2 cellular contexts compared by ENCODE assay signal in the genomic region with DNA sequence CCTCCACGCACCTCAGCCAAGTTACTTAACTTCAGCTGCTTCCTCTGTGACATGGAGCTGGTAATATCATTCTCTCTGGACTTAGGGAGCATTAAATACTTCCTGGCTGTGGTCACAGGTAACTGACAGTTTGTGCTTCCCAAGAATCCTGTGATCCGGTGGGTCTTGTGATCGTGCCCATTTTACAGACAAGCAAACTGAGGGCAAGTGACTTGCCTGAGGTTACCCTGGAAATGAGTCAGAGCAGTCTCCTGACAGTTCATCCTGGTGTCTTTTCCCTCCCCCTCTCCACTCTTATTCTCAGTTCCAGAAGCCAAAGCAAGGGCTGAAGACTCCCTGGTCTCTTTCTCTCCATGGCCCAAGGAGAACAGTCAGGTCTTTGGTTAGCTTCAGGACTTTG.
TF ChIP-seq lines count a peak whose summit lies in the region.

No MANE protein-coding gene starts in this region.

TF ChIP-seq in K562, 482 proteins besides CTCF, POLR2A, EP300 and RAD21:
- TF ChIP-seq KDM1A (IDR thresholded peaks at IDR 0.05) (peak; percentile 60 to 74), ADNP (tag; IDR thresholded peaks at IDR 0.05) (0 out of 2 replicates have a peak, but pooled peaks have one; percentile 56), RCOR1 (IDR thresholded peaks at IDR 0.05; ENCODE audit: borderline replicate concordance in 1 of 2, low read depth in 2 of 2, low read length in 2 of 2) (peak in 1 of 2 experiments; percentile 48; a peak in 1 of 4 replicates), HDAC2 (IDR thresholded peaks at IDR 0.05) (0 out of 2 replicates have a peak, but pooled peaks have one; percentile 30), FIP1L1 (IDR thresholded peaks at IDR 0.05; ENCODE audit: low read depth, low read length, poor library complexity, severe bottlenecking) (no peak), ZNF217 (CRISPR knock-in tag; IDR thresholded peaks at IDR 0.05) (no peak), RBM25 (IDR thresholded peaks at IDR 0.05; ENCODE audit: low read depth, low read length, severe bottlenecking) (peak; percentile 96), PHF21A (IDR thresholded peaks at IDR 0.05; ENCODE audit: borderline replicate concordance, low read depth) (no peak), SMARCA5 (IDR thresholded peaks at IDR 0.05) (peak; percentile 72; the same call in 1 of the 2 replicates), BCOR (IDR thresholded peaks at IDR 0.05) (peak; percentile 92)
- TF ChIP-seq, protein P1, sequence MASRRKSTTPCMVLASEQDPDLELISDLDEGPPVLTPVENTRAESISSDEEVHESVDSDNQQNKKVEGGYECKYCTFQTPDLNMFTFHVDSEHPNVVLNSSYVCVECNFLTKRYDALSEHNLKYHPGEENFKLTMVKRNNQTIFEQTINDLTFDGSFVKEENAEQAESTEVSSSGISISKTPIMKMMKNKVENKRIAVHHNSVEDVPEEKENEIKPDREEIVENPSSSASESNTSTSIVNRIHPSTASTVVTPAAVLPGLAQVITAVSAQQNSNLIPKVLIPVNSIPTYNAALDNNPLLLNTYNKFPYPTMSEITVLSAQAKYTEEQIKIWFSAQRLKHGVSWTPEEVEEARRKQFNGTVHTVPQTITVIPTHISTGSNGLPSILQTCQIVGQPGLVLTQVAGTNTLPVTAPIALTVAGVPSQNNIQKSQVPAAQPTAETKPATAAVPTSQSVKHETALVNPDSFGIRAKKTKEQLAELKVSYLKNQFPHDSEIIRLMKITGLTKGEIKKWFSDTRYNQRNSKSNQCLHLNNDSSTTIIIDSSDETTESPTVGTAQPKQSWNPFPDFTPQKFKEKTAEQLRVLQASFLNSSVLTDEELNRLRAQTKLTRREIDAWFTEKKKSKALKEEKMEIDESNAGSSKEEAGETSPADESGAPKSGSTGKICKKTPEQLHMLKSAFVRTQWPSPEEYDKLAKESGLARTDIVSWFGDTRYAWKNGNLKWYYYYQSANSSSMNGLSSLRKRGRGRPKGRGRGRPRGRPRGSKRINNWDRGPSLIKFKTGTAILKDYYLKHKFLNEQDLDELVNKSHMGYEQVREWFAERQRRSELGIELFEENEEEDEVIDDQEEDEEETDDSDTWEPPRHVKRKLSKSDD (conservative IDR thresholded peaks at IDR 0.05; ENCODE audit: low read length), result no peak
- TF ChIP-seq, protein P2, sequence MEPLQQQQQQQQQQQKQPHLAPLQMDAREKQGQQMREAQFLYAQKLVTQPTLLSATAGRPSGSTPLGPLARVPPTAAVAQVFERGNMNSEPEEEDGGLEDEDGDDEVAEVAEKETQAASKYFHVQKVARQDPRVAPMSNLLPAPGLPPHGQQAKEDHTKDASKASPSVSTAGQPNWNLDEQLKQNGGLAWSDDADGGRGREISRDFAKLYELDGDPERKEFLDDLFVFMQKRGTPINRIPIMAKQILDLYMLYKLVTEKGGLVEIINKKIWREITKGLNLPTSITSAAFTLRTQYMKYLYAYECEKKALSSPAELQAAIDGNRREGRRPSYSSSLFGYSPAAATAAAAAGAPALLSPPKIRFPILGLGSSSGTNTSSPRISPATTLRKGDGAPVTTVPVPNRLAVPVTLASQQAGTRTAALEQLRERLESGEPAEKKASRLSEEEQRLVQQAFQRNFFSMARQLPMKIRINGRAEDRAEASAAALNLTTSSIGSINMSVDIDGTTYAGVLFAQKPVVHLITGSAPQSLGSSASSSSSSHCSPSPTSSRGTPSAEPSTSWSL (CRISPR knock-in tag; IDR thresholded peaks at IDR 0.05; ENCODE audit: borderline replicate concordance), result no peak
TF ChIP-seq in K562: peak in this region for 7.

TF ChIP-seq in H1, 55 proteins besides CTCF, POLR2A, EP300 and RAD21:
- TF ChIP-seq CHD1 (IDR thresholded peaks at IDR 0.05; ENCODE audit: low read depth, low read length) (no peak), CHD2 (IDR thresholded peaks at IDR 0.05; ENCODE audit: low read length) (no peak), JUN (IDR thresholded peaks at IDR 0.05; ENCODE audit: low read depth, low read length) (no peak), KDM1A (IDR thresholded peaks at IDR 0.05; ENCODE audit: borderline replicate concordance, low read length) (peak; percentile 51; the same call in 1 of the 2 replicates)
